In genomic region chr15:45378913-45379262, GRCh38 we compare ENCODE assay signal across 8 cellular contexts. TPM values are rescaled to one million over a fixed set of nuclear protein-coding genes. Genes with fewer than 3 reads are reported as not detected.
DNase-seq lines count a peak whose midpoint lies in the region; ATAC-seq and TF ChIP-seq lines count a peak whose summit lies in the region.

No MANE protein-coding gene starts in this region.

- no CpG with 5 or more reads among the region's 11 CpGs for WGBS in H9 (ENCODE audit: extremely low coverage, insufficient read length, low lambda C conversion rate)
- WGBS in smooth muscle cell (ENCODE audit: low lambda C conversion rate), result 73% methylated on average over 11 of the region's 11 CpGs
- 46 to 64% (median 49%) methylated on average over 10 to 11 of the region's 11 CpGs for WGBS in adrenal gland, 4 donors

- peaks cover 9% of the 10 kb centered on the region for H3K23me2 ChIP-seq in H9 (ENCODE audit: insufficient read length, low read depth, low read length, poor library complexity, severe bottlenecking)

- no peak for TF ChIP-seq POLR2A in adrenal gland (IDR thresholded peaks at IDR 0.05)

- H3T11ph ChIP-seq in H9 (ENCODE audit: low read length), result no peak overlapping the region

- peaks cover 2% of the 10 kb centered on the region for H3F3A ChIP-seq in smooth muscle cell (ENCODE audit: low read depth)

- no peak overlapping the region for H4K5ac ChIP-seq in H9 (ENCODE audit: insufficient read length, low read depth, low read length)

- no peak overlapping the region for H2AK5ac ChIP-seq in H9 (ENCODE audit: insufficient read length, low read length)

- TF ChIP-seq CTCF in H9 (conservative IDR thresholded peaks at IDR 0.05) (no peak), smooth muscle cell (IDR thresholded peaks at IDR 0.05; ENCODE audit: borderline replicate concordance, insufficient read depth, poor library complexity, severe bottlenecking) (no peak), adrenal gland (IDR thresholded peaks at IDR 0.05) (no peak)

- no peaks in the 10 kb centered on the region for H3K79me1 ChIP-seq in H9 (ENCODE audit: insufficient read depth, low read depth, low read length, poor library complexity, severe bottlenecking)

- no peak overlapping the region for H3K4ac ChIP-seq in H9 (ENCODE audit: low read depth, low read length)

- H4K20me1 ChIP-seq in H9 (ENCODE audit: control insufficient read depth, insufficient read depth, insufficient read length), result no peaks in the 10 kb centered on the region
- no peaks in the 10 kb centered on the region for H4K20me1 ChIP-seq in smooth muscle cell (ENCODE audit: low read depth)

- no peak overlapping the region for H2BK20ac ChIP-seq in H9 (ENCODE audit: low read depth, low read length, poor library complexity, severe bottlenecking)

- H3K14ac ChIP-seq in H9 (ENCODE audit: insufficient read depth, low read length), result no peak overlapping the region

- no peak overlapping the region for H2BK120ac ChIP-seq in H9 (ENCODE audit: low read depth, low read length, poor library complexity, severe bottlenecking)

- no peaks in the 10 kb centered on the region for H3K79me2 ChIP-seq in H9 (ENCODE audit: insufficient read depth, low read length)
- H3K79me2 ChIP-seq in smooth muscle cell (ENCODE audit: low read depth), result no peaks in the 10 kb centered on the region

- H2BK15ac ChIP-seq in H9 (ENCODE audit: low read depth, low read length), result no peak overlapping the region

- H2BK5ac ChIP-seq in H9 (ENCODE audit: insufficient read length, low read length), result no peak overlapping the region

- POLR2A ChIA-PET in activated naive CD8-positive, alpha-beta T cell treated with anti-CD3 and anti-CD28 coated beads, Interleukin-2, amount 10 ng/mL, durations not matched to agents 7 days and 5 days (lab: Charles Lee), result no interaction called here

- no peak overlapping the region for H3K23ac ChIP-seq in H9 (ENCODE audit: insufficient read length, low read depth, low read length)

- H3K4me1 Mint-ChIP-seq in H9, result peaks cover 12% of the 10 kb centered on the region in 2 experiments
- H3K4me1 Mint-ChIP-seq in activated naive CD8-positive, alpha-beta T cell treated with anti-CD3 and anti-CD28 coated beads, Interleukin-2, amount 10 ng/mL, durations not matched to agents 7 days and 5 days, result peaks cover 12% of the 10 kb centered on the region

- no peaks in the 10 kb centered on the region for H3K9me3 ChIP-seq in H9 (ENCODE audit: control insufficient read depth, low read depth, low read length)
- H3K9me3 ChIP-seq in iPS-20b (ENCODE audit: insufficient read depth, low read depth, low read length), result no peaks in the 10 kb centered on the region
- H3K9me3 ChIP-seq in smooth muscle cell (replicated peaks; ENCODE audit: low read depth), result no peaks in the 10 kb centered on the region
- no peaks in the 10 kb centered on the region for H3K9me3 ChIP-seq in adrenal gland (replicated peaks in 1 of 3)

- intact Hi-C loops in adrenal gland (cut with DNase I), result no loop called here

- no peak overlapping the region for H2BK12ac ChIP-seq in H9 (ENCODE audit: insufficient read length, low read depth, low read length)

- no peak for DNase-seq in H9
- DNase-seq in activated naive CD8-positive, alpha-beta T cell treated with anti-CD3 and anti-CD28 coated beads, Interleukin-2, amount 10 ng/mL, durations not matched to agents 7 days and 5 days, result no peak
- no peak for DNase-seq in smooth muscle cell (lab: John Stamatoyannopoulos, UW; ENCODE audit: unreplicated experiment)
- DNase-seq in adrenal gland, result no peak
- no peak for DNase-seq in AG20443 (ENCODE audit: low spot score)
- DNase-seq in cortex of kidney (lab: John Stamatoyannopoulos, UW), result no peak

- ATAC-seq in activated naive CD8-positive, alpha-beta T cell treated with anti-CD3 and anti-CD28 coated beads, Interleukin-2, amount 10 ng/mL, durations not matched to agents 7 days and 5 days (ENCODE audit: low read depth), result no peak
- no peak for ATAC-seq in HG03571 (IDR thresholded peaks at IDR 0.05; ENCODE audit: unreplicated experiment)

- H3K36me3 ChIP-seq in iPS-20b (ENCODE audit: insufficient read depth, low read depth, low read length), result no peaks in the 10 kb centered on the region
- H3K36me3 ChIP-seq in smooth muscle cell (ENCODE audit: low read depth), result no peaks in the 10 kb centered on the region
- no peaks in the 10 kb centered on the region for H3K36me3 ChIP-seq in adrenal gland (replicated peaks in 1 of 2)

- H3K4me1 ChIP-seq in H9 (ENCODE audit: insufficient read depth, low read length), result no peaks in the 10 kb centered on the region
- H3K4me1 ChIP-seq in iPS-20b (ENCODE audit: insufficient read depth, low read length), result peaks cover 6% of the 10 kb centered on the region; the same call in 1 of the 2 replicates
- peaks cover 12% of the 10 kb centered on the region for H3K4me1 ChIP-seq in smooth muscle cell (ENCODE audit: low read depth)
- H3K4me1 ChIP-seq in adrenal gland (replicated peaks in 1 of 2), result peaks cover 17 to 24% of the 10 kb centered on the region in 2 donors

- H3K56ac ChIP-seq in H9 (ENCODE audit: insufficient read length, low read depth, low read length), result no peak overlapping the region

- H3K36me3 Mint-ChIP-seq in H9 (ENCODE audit: insufficient read depth in 1 of 3, low read depth in 3 of 3), result peaks cover 0 to 5% (median 0%) of the 10 kb centered on the region in 3 experiments; a peak in 3 of 7 replicates
- H3K36me3 Mint-ChIP-seq in activated naive CD8-positive, alpha-beta T cell treated with anti-CD3 and anti-CD28 coated beads, Interleukin-2, amount 10 ng/mL, durations not matched to agents 7 days and 5 days, result no peaks in the 10 kb centered on the region

- H3K18ac ChIP-seq in H9 (ENCODE audit: insufficient read length, low read depth, low read length), result no peak overlapping the region

- H3K4me2 ChIP-seq in H9 (ENCODE audit: insufficient read depth, insufficient read length, low read length) (peak overlapping the region; percentile 28), smooth muscle cell (peak overlapping the region; percentile 91)

- H2AFZ ChIP-seq in H9 (ENCODE audit: low read length) (no peak overlapping the region), smooth muscle cell (ENCODE audit: low read depth) (peak overlapping the region; percentile 81)

- no peak overlapping the region for H4K8ac ChIP-seq in H9 (replicated peaks; ENCODE audit: insufficient read length, low read depth, low read length)

- no peak overlapping the region for H3K27ac Mint-ChIP-seq in H9
- H3K27ac Mint-ChIP-seq in activated naive CD8-positive, alpha-beta T cell treated with anti-CD3 and anti-CD28 coated beads, Interleukin-2, amount 10 ng/mL, durations not matched to agents 7 days and 5 days, result no peak overlapping the region

- H3K4me3 Mint-ChIP-seq in H9, result peak overlapping the region; percentile 55 to 77
- peak overlapping the region; percentile 76 for H3K4me3 Mint-ChIP-seq in activated naive CD8-positive, alpha-beta T cell treated with anti-CD3 and anti-CD28 coated beads, Interleukin-2, amount 10 ng/mL, durations not matched to agents 7 days and 5 days

- no peak overlapping the region for H3K9ac ChIP-seq in H9 (ENCODE audit: extremely low read depth, insufficient read length, low read length)
- H3K9ac ChIP-seq in iPS-20b (ENCODE audit: low read depth, low read length), result peak overlapping the region; percentile 2; the same call in 1 of the 2 replicates
- no peak overlapping the region for H3K9ac ChIP-seq in smooth muscle cell (ENCODE audit: low read depth)

- no peak overlapping the region for H4K91ac ChIP-seq in H9 (ENCODE audit: insufficient read length, low read depth, low read length)

- peaks cover 17% of the 10 kb centered on the region; the same call in 1 of the 2 replicates for H3K27me3 ChIP-seq in H9 (ENCODE audit: insufficient read depth, low read length)
- H3K27me3 ChIP-seq in iPS-20b (ENCODE audit: insufficient read depth, low read length), result peaks cover 63% of the 10 kb centered on the region
- H3K27me3 ChIP-seq in smooth muscle cell (ENCODE audit: low read depth), result peaks cover 74% of the 10 kb centered on the region
- H3K27me3 ChIP-seq in adrenal gland, result no peaks in the 10 kb centered on the region

- H3K9me3 Mint-ChIP-seq in H9, result no peaks in the 10 kb centered on the region
- no peaks in the 10 kb centered on the region for H3K9me3 Mint-ChIP-seq in activated naive CD8-positive, alpha-beta T cell treated with anti-CD3 and anti-CD28 coated beads, Interleukin-2, amount 10 ng/mL, durations not matched to agents 7 days and 5 days

- H3K27me3 Mint-ChIP-seq in H9 (ENCODE audit: low read depth), result peaks cover 82% of the 10 kb centered on the region
- H3K27me3 Mint-ChIP-seq in activated naive CD8-positive, alpha-beta T cell treated with anti-CD3 and anti-CD28 coated beads, Interleukin-2, amount 10 ng/mL, durations not matched to agents 7 days and 5 days, result peaks cover 65% of the 10 kb centered on the region

- no peak overlapping the region for H3K27ac ChIP-seq in H9 (ENCODE audit: insufficient read length, low read depth, low read length)
- H3K27ac ChIP-seq in iPS-20b (ENCODE audit: low read length), result no peak overlapping the region
- H3K27ac ChIP-seq in smooth muscle cell (ENCODE audit: low read depth), result no peak overlapping the region
- H3K27ac ChIP-seq in adrenal gland, result peak overlapping the region in 2 of 5 donors; percentile 84

- H3K4me3 ChIP-seq in iPS-20b (ENCODE audit: low read length), result peak overlapping the region; percentile 94
- peak overlapping the region; percentile 53 for H3K4me3 ChIP-seq in smooth muscle cell
- peak overlapping the region in 2 of 4 donors; percentile 44 to 75 for H3K4me3 ChIP-seq in adrenal gland

RNA-seq across cellular contexts. Expression of gene GATM, which starts 0.5 kb away (rescaled TPM):
- total RNA-seq in H9 (2021) (9.0 and 10.7 TPM in 2 replicates), smooth muscle cell (0.67 and 1.1 TPM in 2 replicates), adrenal gland (10 to 100 TPM; 15.1 to 73.2 (median 33.1) TPM)
- 1 to 10 TPM; 2.9 to 3.5 TPM for total RNA-seq in activated naive CD8-positive, alpha-beta T cell treated with anti-CD3 and anti-CD28 coated beads, Interleukin-2, amount 10 ng/mL, durations not matched to agents 7 days and 5 days
- polyA plus RNA-seq in smooth muscle cell (1.1 and 1.7 TPM in 2 replicates), adrenal gland (10 to 100 TPM in 1 of 3 donors, 1 to 10 TPM in 2; 6.8 to 10.9 (median 8.6) TPM)
